Comparison of ENCODE assay signal across 9 cellular contexts in genomic region chr9:134644715-134645606, GRCh38. TPM values are rescaled to one million over a fixed set of nuclear protein-coding genes. Genes with fewer than 3 reads are reported as not detected.
DNase-seq lines count a peak whose midpoint lies in the region; ATAC-seq and TF ChIP-seq lines count a peak whose summit lies in the region.
"Had no signal": no experiment of that assay in that cellular context is flagged by ENCODE, and none has a peak within 500 bp of the region (broad histone marks: within the 10 kb centered on the region; RNA-seq: fewer than 3 reads in every experiment).

No MANE protein-coding gene starts in this region.

- DNase-seq in SJSA1 (ENCODE audit: low read depth in 1 of 2, low spot score in 2 of 2) (peak; percentile 66 to 83), foreskin fibroblast (peak; percentile 96), pons (ENCODE audit: low spot score) (peak; percentile 26), NCI-H1694 (lab: John Stamatoyannopoulos, UW) (no peak), NCI-H526 (lab: John Stamatoyannopoulos, UW) (no peak)
- no peak for DNase-seq in activated CD4-positive, alpha-beta T cell treated with anti-CD3 and anti-CD28 coated beads for 48 hours
- DNase-seq: midbrain had no signal

- ATAC-seq in GM21526 (IDR thresholded peaks at IDR 0.05; ENCODE audit: low FRiP score, unreplicated experiment), result no peak

- no peaks in the 10 kb centered on the region for H3K27me3 ChIP-seq in BLaER1
- no peaks in the 10 kb centered on the region for H3K27me3 ChIP-seq in SJSA1 (replicated peaks)

- H3K9me3 ChIP-seq in BLaER1 (no peaks in the 10 kb centered on the region), SJSA1 (replicated peaks) (no peaks in the 10 kb centered on the region)

- H3K36me3 ChIP-seq in BLaER1, result peaks cover 22% of the 10 kb centered on the region
- peaks cover 56% of the 10 kb centered on the region for H3K36me3 ChIP-seq in SJSA1

- H3K27ac ChIP-seq in BLaER1 (no peak overlapping the region), SJSA1 (no peak overlapping the region)

- no peak for TF ChIP-seq CTCF in foreskin fibroblast (IDR thresholded peaks at IDR 0.05; ENCODE audit: low read depth, low read length)

- H4K20me1 ChIP-seq in BLaER1, result peaks cover 68% of the 10 kb centered on the region

- H3K9ac ChIP-seq in BLaER1, result no peak overlapping the region

- H3K4me1 ChIP-seq in BLaER1 (peaks cover 61% of the 10 kb centered on the region), SJSA1 (replicated peaks) (peaks cover 48% of the 10 kb centered on the region)

- peak overlapping the region; percentile 57 for H3K4me2 ChIP-seq in BLaER1

- H3K4me3 ChIP-seq in BLaER1, result no peak overlapping the region
- peak overlapping the region; percentile 24 for H3K4me3 ChIP-seq in SJSA1
- peak overlapping the region; percentile 53 to 69 for H3K4me3 ChIP-seq in foreskin fibroblast (ENCODE audit: low read depth in 1 of 2, low read length in 2 of 2)

RNA-seq across cellular contexts. Expression of gene COL5A1, which starts 3.4 kb away (rescaled TPM):
- 148 and 165 TPM in 2 replicates for total RNA-seq in SJSA1 (2014; rRNA removed; shearing (Covaris generic))

Comparison
In these comparisons a context has a peak if more than half of its experiments do, and no peak if none do; other contexts are left out.
1. DNase-seq: peak in SJSA1 (2 of 2), foreskin fibroblast (2 of 2) and pons (single experiment); none in NCI-H1694 (single experiment), NCI-H526 (0 of 2) and activated CD4-positive, alpha-beta T cell treated with anti-CD3 and anti-CD28 coated beads for 48 hours (single experiment).